In the genomic region with DNA sequence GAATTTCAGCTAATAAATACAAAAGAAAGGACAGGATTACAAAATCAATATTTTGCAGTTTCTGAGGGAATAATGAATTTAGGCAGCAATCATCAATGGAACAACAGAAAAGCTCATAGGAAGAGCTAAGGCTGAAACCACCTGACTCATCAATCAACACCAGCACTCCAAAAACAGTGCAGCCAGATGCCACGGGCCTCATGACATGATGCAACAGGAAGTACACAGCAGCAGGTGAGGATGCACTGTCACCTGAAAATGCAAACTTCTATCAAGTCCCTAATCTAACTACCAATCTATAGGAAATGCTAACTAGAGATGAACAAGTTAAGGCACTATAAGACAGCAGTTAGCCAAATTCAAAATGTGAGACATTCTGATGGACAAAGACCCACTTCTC, we compare ENCODE assay signal across 1 cellular context.
TF ChIP-seq lines count a peak whose summit lies in the region.

No MANE protein-coding gene starts in this region.

TF ChIP-seq in K562, 482 proteins besides CTCF, POLR2A, EP300 and RAD21 (continued from another document):
- TF ChIP-seq NR0B1 (IDR thresholded peaks at IDR 0.05; ENCODE audit: partially characterized antibody) (no peak), RFX5 (IDR thresholded peaks at IDR 0.05; ENCODE audit: low read depth, low read length) (no peak), IRF9 (tag; IDR thresholded peaks at IDR 0.05) (no peak), TGIF2 (CRISPR knock-in tag; IDR thresholded peaks at IDR 0.05) (no peak), FOXA3 (CRISPR knock-in tag; conservative IDR thresholded peaks at IDR 0.05 in 1 of 2, IDR thresholded peaks at IDR 0.05 in 1 of 2) (no peak), TAF7 (tag; IDR thresholded peaks at IDR 0.05) (no peak), ZNF124 (CRISPR knock-in tag; IDR thresholded peaks at IDR 0.05) (no peak), ZNF507 (tag; conservative IDR thresholded peaks at IDR 0.05) (no peak)
- TF ChIP-seq, protein P1, sequence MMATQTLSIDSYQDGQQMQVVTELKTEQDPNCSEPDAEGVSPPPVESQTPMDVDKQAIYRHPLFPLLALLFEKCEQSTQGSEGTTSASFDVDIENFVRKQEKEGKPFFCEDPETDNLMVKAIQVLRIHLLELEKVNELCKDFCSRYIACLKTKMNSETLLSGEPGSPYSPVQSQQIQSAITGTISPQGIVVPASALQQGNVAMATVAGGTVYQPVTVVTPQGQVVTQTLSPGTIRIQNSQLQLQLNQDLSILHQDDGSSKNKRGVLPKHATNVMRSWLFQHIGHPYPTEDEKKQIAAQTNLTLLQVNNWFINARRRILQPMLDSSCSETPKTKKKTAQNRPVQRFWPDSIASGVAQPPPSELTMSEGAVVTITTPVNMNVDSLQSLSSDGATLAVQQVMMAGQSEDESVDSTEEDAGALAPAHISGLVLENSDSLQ (IDR thresholded peaks at IDR 0.05) = 0 out of 2 replicates have a peak, but pooled peaks have one; percentile 35
- TF ChIP-seq, protein P2, sequence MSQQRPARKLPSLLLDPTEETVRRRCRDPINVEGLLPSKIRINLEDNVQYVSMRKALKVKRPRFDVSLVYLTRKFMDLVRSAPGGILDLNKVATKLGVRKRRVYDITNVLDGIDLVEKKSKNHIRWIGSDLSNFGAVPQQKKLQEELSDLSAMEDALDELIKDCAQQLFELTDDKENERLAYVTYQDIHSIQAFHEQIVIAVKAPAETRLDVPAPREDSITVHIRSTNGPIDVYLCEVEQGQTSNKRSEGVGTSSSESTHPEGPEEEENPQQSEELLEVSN (IDR thresholded peaks at IDR 0.05; ENCODE audit: borderline replicate concordance in 1 of 2, extremely low read depth in 1 of 2, insufficient read depth in 1 of 2, insufficient read length in 1 of 2, low read depth in 1 of 2, low read length in 1 of 2, poor library complexity in 1 of 2, severe bottlenecking in 1 of 2) = no peak
- TF ChIP-seq, protein P3, sequence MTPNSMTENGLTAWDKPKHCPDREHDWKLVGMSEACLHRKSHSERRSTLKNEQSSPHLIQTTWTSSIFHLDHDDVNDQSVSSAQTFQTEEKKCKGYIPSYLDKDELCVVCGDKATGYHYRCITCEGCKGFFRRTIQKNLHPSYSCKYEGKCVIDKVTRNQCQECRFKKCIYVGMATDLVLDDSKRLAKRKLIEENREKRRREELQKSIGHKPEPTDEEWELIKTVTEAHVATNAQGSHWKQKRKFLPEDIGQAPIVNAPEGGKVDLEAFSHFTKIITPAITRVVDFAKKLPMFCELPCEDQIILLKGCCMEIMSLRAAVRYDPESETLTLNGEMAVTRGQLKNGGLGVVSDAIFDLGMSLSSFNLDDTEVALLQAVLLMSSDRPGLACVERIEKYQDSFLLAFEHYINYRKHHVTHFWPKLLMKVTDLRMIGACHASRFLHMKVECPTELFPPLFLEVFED (CRISPR knock-in tag; conservative IDR thresholded peaks at IDR 0.05) = no peak
